9 cellular contexts compared by ENCODE assay signal in the genomic region with DNA sequence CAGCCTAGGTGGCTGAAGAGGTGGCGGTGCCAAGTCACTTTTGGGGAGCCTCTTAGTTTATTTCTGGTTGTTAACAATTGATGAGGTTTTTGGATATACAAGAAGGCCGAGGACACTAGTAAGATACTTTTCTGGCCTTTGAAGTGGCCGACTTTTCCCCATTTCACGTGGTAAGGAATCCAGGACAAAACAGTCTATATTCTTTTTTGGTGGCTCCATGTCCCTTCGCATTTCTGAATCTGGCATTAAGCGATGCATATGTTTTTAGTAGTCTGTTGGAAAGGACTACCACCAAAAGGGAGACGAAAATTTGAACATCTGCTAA. TPM values are rescaled to one million over a fixed set of nuclear protein-coding genes. Genes with fewer than 3 reads are reported as not detected.
DNase-seq lines count a peak whose midpoint lies in the region; ATAC-seq, FAIRE-seq and TF ChIP-seq lines count a peak whose summit lies in the region.
"Had no signal": no experiment of that assay in that cellular context is flagged by ENCODE, and none has a peak within 500 bp of the region (broad histone marks: within the 10 kb centered on the region; RNA-seq: fewer than 3 reads in every experiment).

No MANE protein-coding gene starts in this region.

- intact Hi-C loops in kidney (cut with DNase I) (no loop called here), testis (cut with DNase I; ENCODE audit: low total_unique reads) (loop anchor here (2.0 to 10.0 kb wide), 2 partner anchors 41 to 719 kb away; no protein-coding TSS in a partner anchor)

- H3K4me3 ChIP-seq in kidney (ENCODE audit: low read length in 2 of 2) (peak overlapping the region; percentile 36 to 51), testis (peak overlapping the region; percentile 84 to 93)

- H3K27me3 Mint-ChIP-seq in activated CD4-positive, alpha-beta T cell treated with anti-CD3 and anti-CD28 coated beads, Interleukin-2, amount 10 ng/mL, durations not matched to agents 7 days and 5 days: no peaks in the 10 kb centered on the region
- no peaks in the 10 kb centered on the region for H3K27me3 Mint-ChIP-seq in activated naive CD8-positive, alpha-beta T cell treated with anti-CD3 and anti-CD28 coated beads for 36 hours

- H3K9me3 ChIP-seq in kidney (ENCODE audit: control insufficient read depth in 1 of 2, low read length in 2 of 2) (no peaks in the 10 kb centered on the region), testis (no peaks in the 10 kb centered on the region)

- peaks cover 27% of the 10 kb centered on the region for H3K36me3 Mint-ChIP-seq in activated CD4-positive, alpha-beta T cell treated with anti-CD3 and anti-CD28 coated beads, Interleukin-2, amount 10 ng/mL, durations not matched to agents 7 days and 5 days (ENCODE audit: low read depth)
- peaks cover 20% of the 10 kb centered on the region for H3K36me3 Mint-ChIP-seq in activated naive CD8-positive, alpha-beta T cell treated with anti-CD3 and anti-CD28 coated beads for 36 hours

- POLR2A ChIA-PET in activated CD4-positive, alpha-beta T cell treated with anti-CD3 and anti-CD28 coated beads, Interleukin-2, amount 10 ng/mL, durations not matched to agents 7 days and 5 days (lab: Charles Lee): no interaction called here

- no peak for ATAC-seq in HG02981 (IDR thresholded peaks at IDR 0.05; ENCODE audit: unreplicated experiment)
- ATAC-seq in HG03039 (IDR thresholded peaks at IDR 0.05; ENCODE audit: unreplicated experiment): no peak

- no peak for FAIRE-seq in kidney (lab: Jason Lieb, UNC)
- FAIRE-seq: endometrium had no signal

- H3K27ac Mint-ChIP-seq in activated CD4-positive, alpha-beta T cell treated with anti-CD3 and anti-CD28 coated beads, Interleukin-2, amount 10 ng/mL, durations not matched to agents 7 days and 5 days: peak overlapping the region; percentile 81
- H3K27ac Mint-ChIP-seq in activated naive CD8-positive, alpha-beta T cell treated with anti-CD3 and anti-CD28 coated beads for 36 hours: peak overlapping the region; percentile 65

- WGBS in testis, 2 donors: 10 to 15% methylated on average over 7 of the region's 7 CpGs

- H3K36me3 ChIP-seq in kidney (ENCODE audit: control insufficient read depth in 1 of 2, insufficient read depth in 2 of 2, low read length in 2 of 2) (peaks cover 5 to 10% of the 10 kb centered on the region in 2 donors), testis (ENCODE audit: low read depth, missing control alignments) (no peaks in the 10 kb centered on the region)

- H3K9ac ChIP-seq in kidney (ENCODE audit: low read length in 2 of 2): no peak overlapping the region

- TF ChIP-seq CTCF in kidney (IDR thresholded peaks at IDR 0.05; ENCODE audit: borderline replicate concordance, extremely low read depth, insufficient read depth): no peak
- TF ChIP-seq CTCF in testis (IDR thresholded peaks at IDR 0.05): no peak

- H3K4me1 ChIP-seq in kidney (ENCODE audit: control insufficient read depth in 1 of 2, insufficient read depth in 1 of 2, low read depth in 1 of 2, low read length in 2 of 2): peaks cover 6 to 7% of the 10 kb centered on the region in 2 donors
- H3K4me1 ChIP-seq in testis: peaks cover 12% of the 10 kb centered on the region

- H3K4me1 Mint-ChIP-seq in activated CD4-positive, alpha-beta T cell treated with anti-CD3 and anti-CD28 coated beads, Interleukin-2, amount 10 ng/mL, durations not matched to agents 7 days and 5 days: peaks cover 21% of the 10 kb centered on the region
- peaks cover 14% of the 10 kb centered on the region for H3K4me1 Mint-ChIP-seq in activated naive CD8-positive, alpha-beta T cell treated with anti-CD3 and anti-CD28 coated beads for 36 hours

- no peak for DNase-seq in activated CD4-positive, alpha-beta T cell treated with anti-CD3 and anti-CD28 coated beads, Interleukin-2, amount 10 ng/mL, durations not matched to agents 7 days and 5 days
- no peak for DNase-seq in activated CD4-positive, alpha-beta T cell treated with anti-CD3 and anti-CD28 coated beads, Interleukin-2, amount 50 U/mL, for 48 hours
- DNase-seq in activated naive CD8-positive, alpha-beta T cell treated with anti-CD3 and anti-CD28 coated beads for 36 hours: no peak
- DNase-seq in kidney: no peak
- no peak for DNase-seq in testis
- DNase-seq in NCI-H82 treated with DMSO at 0.1 percent for 48 hours (lab: John Stamatoyannopoulos, UW; ENCODE audit: unreplicated experiment): no peak

- H3K27me3 ChIP-seq in testis: no peaks in the 10 kb centered on the region

- peak overlapping the region; percentile 74 for H3K4me3 Mint-ChIP-seq in activated CD4-positive, alpha-beta T cell treated with anti-CD3 and anti-CD28 coated beads, Interleukin-2, amount 10 ng/mL, durations not matched to agents 7 days and 5 days
- peak overlapping the region; percentile 75 for H3K4me3 Mint-ChIP-seq in activated naive CD8-positive, alpha-beta T cell treated with anti-CD3 and anti-CD28 coated beads for 36 hours

- CTCF ChIA-PET in activated CD4-positive, alpha-beta T cell treated with anti-CD3 and anti-CD28 coated beads, Interleukin-2, amount 10 ng/mL, durations not matched to agents 7 days and 5 days (lab: Charles Lee): no interaction called here

- TF ChIP-seq POLR2A in testis (IDR thresholded peaks at IDR 0.05): no peak

- H3K9me3 Mint-ChIP-seq in activated CD4-positive, alpha-beta T cell treated with anti-CD3 and anti-CD28 coated beads, Interleukin-2, amount 10 ng/mL, durations not matched to agents 7 days and 5 days: no peaks in the 10 kb centered on the region
- no peaks in the 10 kb centered on the region for H3K9me3 Mint-ChIP-seq in activated naive CD8-positive, alpha-beta T cell treated with anti-CD3 and anti-CD28 coated beads for 36 hours

- peak overlapping the region; percentile 41 to 57 for H3K27ac ChIP-seq in kidney (ENCODE audit: low read depth in 2 of 2, low read length in 2 of 2)
- H3K27ac ChIP-seq in testis: peak overlapping the region; percentile 80 to 100

RNA-seq across cellular contexts. Expression of a gene that starts 1.4 kb away (rescaled TPM):
- total RNA-seq in activated CD4-positive, alpha-beta T cell treated with anti-CD3 and anti-CD28 coated beads, Interleukin-2, amount 10 ng/mL, durations not matched to agents 7 days and 5 days: 10 to 100 TPM; 44.1 to 47.2 TPM
- total RNA-seq in activated naive CD8-positive, alpha-beta T cell treated with anti-CD3 and anti-CD28 coated beads for 36 hours: 10 to 100 TPM; 33.9 to 36.2 TPM
- total RNA-seq in kidney: 54.2 TPM
- polyA plus RNA-seq in kidney (ENCODE audit: insufficient read depth, low read depth, low replicate concordance): 11.0 TPM
- 100 to 1,000 TPM; 130 to 144 TPM for total RNA-seq in testis
- 243 TPM for polyA plus RNA-seq in testis (ENCODE audit: insufficient read depth, low read depth, low replicate concordance)

RNA-seq across cellular contexts. Expression of a gene that starts 10.0 kb away (rescaled TPM):
- total RNA-seq in activated CD4-positive, alpha-beta T cell treated with anti-CD3 and anti-CD28 coated beads, Interleukin-2, amount 10 ng/mL, durations not matched to agents 7 days and 5 days: under 1 TPM; 0.12 to 0.33 TPM
- under 1 TPM in 1 of 2 experiments, not detected in 1; 0.54 TPM for total RNA-seq in activated naive CD8-positive, alpha-beta T cell treated with anti-CD3 and anti-CD28 coated beads for 36 hours
- total RNA-seq in kidney (2.9 TPM), testis (1 to 10 TPM; 6.6 to 6.9 TPM)
- polyA plus RNA-seq in kidney (ENCODE audit: insufficient read depth, low read depth, low replicate concordance) (0.71 TPM), testis (ENCODE audit: insufficient read depth, low read depth, low replicate concordance) (4.7 TPM)
